Comparison of ENCODE assay signal across 18 cellular contexts in genomic region chr10:59012839-59013238, GRCh38.
"Had no signal": no experiment of that assay in that cellular context is flagged by ENCODE, and none has a peak within 500 bp of the region (broad histone marks: within the 10 kb centered on the region; RNA-seq: fewer than 3 reads in every experiment).

No MANE protein-coding gene starts in this region.

- H3K27me3 Mint-ChIP-seq: activated CD8-positive, alpha-beta memory T cell treated with anti-CD3 and anti-CD28 coated beads, Interleukin-2, amount 10 ng/mL, durations not matched to agents 7 days and 5 days; activated naive CD4-positive, alpha-beta T cell treated with anti-CD3 and anti-CD28 coated beads, Interleukin-2, amount 50 U/mL, for 24 hours; activated T-cell treated with anti-CD3 and anti-CD28 coated beads, Interleukin-2, amount 50 U/mL, for 24 hours; central memory CD8-positive, alpha-beta T cell; effector memory CD8-positive, alpha-beta T cell had no signal

- H3K36me3 ChIP-seq: gastrocnemius medialis, neural progenitor cell, ovary, tibial nerve had no signal

- H3K4me1 Mint-ChIP-seq: activated CD8-positive, alpha-beta memory T cell treated with anti-CD3 and anti-CD28 coated beads, Interleukin-2, amount 10 ng/mL, durations not matched to agents 7 days and 5 days; activated naive CD4-positive, alpha-beta T cell treated with anti-CD3 and anti-CD28 coated beads, Interleukin-2, amount 50 U/mL, for 24 hours; central memory CD8-positive, alpha-beta T cell; mesothelial cell of epicardium; neural progenitor cell had no signal

- FAIRE-seq: kidney, small intestine had no signal

- H3K4me1 ChIP-seq: gastrocnemius medialis had no signal

- H3K27ac Mint-ChIP-seq: activated CD8-positive, alpha-beta memory T cell treated with anti-CD3 and anti-CD28 coated beads, Interleukin-2, amount 10 ng/mL, durations not matched to agents 7 days and 5 days; activated naive CD4-positive, alpha-beta T cell treated with anti-CD3 and anti-CD28 coated beads, Interleukin-2, amount 50 U/mL, for 24 hours; activated T-cell treated with anti-CD3 and anti-CD28 coated beads, Interleukin-2, amount 50 U/mL, for 24 hours; effector memory CD8-positive, alpha-beta T cell; mesothelial cell of epicardium; neural progenitor cell had no signal

- H3K27me3 ChIP-seq: body of pancreas, gastrocnemius medialis, neural progenitor cell, ovary, tibial nerve had no signal

- H3K4me3 ChIP-seq: body of pancreas, gastrocnemius medialis, neural progenitor cell, ovary, tibial nerve had no signal

- H3K27ac ChIP-seq: epithelial cell of prostate, gastrocnemius medialis, neural progenitor cell, ovary, tibial nerve had no signal

- DNase-seq: activated CD4-positive, alpha-beta T cell treated with anti-CD3 and anti-CD28 coated beads for 1 hour; activated CD4-positive, alpha-beta T cell treated with anti-CD3 and anti-CD28 coated beads, Interleukin-2, amount 50 U/mL, for 48 hours; activated CD8-positive, alpha-beta memory T cell treated with anti-CD3 and anti-CD28 coated beads, Interleukin-2, amount 10 ng/mL, durations not matched to agents 7 days and 5 days; activated effector memory CD4-positive, alpha-beta T cell treated with Interleukin-2 at 50 U/mL for 16 hours; activated T-cell treated with anti-CD3 and anti-CD28 coated beads, Interleukin-2, amount 50 U/mL, for 24 hours; body of pancreas; effector memory CD8-positive, alpha-beta T cell; gastrocnemius medialis; kidney; ovary; small intestine; T-helper 9 cell had no signal

- H3K36me3 Mint-ChIP-seq: activated CD8-positive, alpha-beta memory T cell treated with anti-CD3 and anti-CD28 coated beads, Interleukin-2, amount 10 ng/mL, durations not matched to agents 7 days and 5 days; activated naive CD4-positive, alpha-beta T cell treated with anti-CD3 and anti-CD28 coated beads, Interleukin-2, amount 50 U/mL, for 24 hours; mesothelial cell of epicardium; neural progenitor cell had no signal

- ATAC-seq: activated CD8-positive, alpha-beta memory T cell treated with anti-CD3 and anti-CD28 coated beads, Interleukin-2, amount 10 ng/mL, durations not matched to agents 7 days and 5 days; body of pancreas; effector memory CD8-positive, alpha-beta T cell; gastrocnemius medialis had no signal

- H3K4me2 ChIP-seq: neural progenitor cell had no signal

- H3K9ac ChIP-seq: neural progenitor cell had no signal

- H3K9me3 Mint-ChIP-seq: activated naive CD4-positive, alpha-beta T cell treated with anti-CD3 and anti-CD28 coated beads, Interleukin-2, amount 50 U/mL, for 24 hours; activated T-cell treated with anti-CD3 and anti-CD28 coated beads, Interleukin-2, amount 50 U/mL, for 24 hours; effector memory CD8-positive, alpha-beta T cell; mesothelial cell of epicardium; neural progenitor cell had no signal

- H3K4me3 Mint-ChIP-seq: activated CD8-positive, alpha-beta memory T cell treated with anti-CD3 and anti-CD28 coated beads, Interleukin-2, amount 10 ng/mL, durations not matched to agents 7 days and 5 days; activated naive CD4-positive, alpha-beta T cell treated with anti-CD3 and anti-CD28 coated beads, Interleukin-2, amount 50 U/mL, for 24 hours; activated T-cell treated with anti-CD3 and anti-CD28 coated beads, Interleukin-2, amount 50 U/mL, for 24 hours; central memory CD8-positive, alpha-beta T cell; effector memory CD8-positive, alpha-beta T cell; mesothelial cell of epicardium; neural progenitor cell had no signal
